In genomic region chr6:151391471-151392428, GRCh38 we compare ENCODE assay signal across 1 cellular context.
A peak's percentile ranks its signal among the peaks of the same experiment; 100 is the strongest.
TF ChIP-seq lines count a peak whose summit lies in the region.

Gene ZBTB2, minus strand, starts transcription at chr6:151391559. Its CDS starts 17,922 bp downstream, at chr6:151373637.

TF ChIP-seq in GM12878, 131 proteins besides CTCF, POLR2A, EP300 and RAD21 (continued from another document):
- TF ChIP-seq CEBPZ (IDR thresholded peaks at IDR 0.05; ENCODE audit: low read depth, low read length): no peak
- TF ChIP-seq TBL1XR1 (IDR thresholded peaks at IDR 0.05; ENCODE audit: low read depth, low read length): no peak
- no peak for TF ChIP-seq EED (IDR thresholded peaks at IDR 0.05; ENCODE audit: low read depth)
- no peak for TF ChIP-seq CHD4 (IDR thresholded peaks at IDR 0.05)
- no peak for TF ChIP-seq RUNX3 (IDR thresholded peaks at IDR 0.05; ENCODE audit: low read length)
- no peak for TF ChIP-seq NRF1 (conservative IDR thresholded peaks at IDR 0.05; ENCODE audit: low read depth, low read length)
- TF ChIP-seq RAD51 (IDR thresholded peaks at IDR 0.05): no peak
- no peak for TF ChIP-seq ZNF592 (IDR thresholded peaks at IDR 0.05)
- 0 out of 2 replicates have a peak, but pooled peaks have one; percentile 75 for TF ChIP-seq NKRF (conservative IDR thresholded peaks at IDR 0.05)
- no peak for TF ChIP-seq SMAD5 (IDR thresholded peaks at IDR 0.05; ENCODE audit: low read depth)
- TF ChIP-seq JUND (IDR thresholded peaks at IDR 0.05; ENCODE audit: low read depth, low read length): no peak
- no peak for TF ChIP-seq CBFB (IDR thresholded peaks at IDR 0.05; ENCODE audit: low read depth)
- TF ChIP-seq FOXK2 (IDR thresholded peaks at IDR 0.05): peak; percentile 70
- TF ChIP-seq REST (IDR thresholded peaks at IDR 0.05; ENCODE audit: low read depth, low read length): no peak
- no peak for TF ChIP-seq ATF2 (IDR thresholded peaks at IDR 0.05; ENCODE audit: low read length)
- no peak for TF ChIP-seq RELB (IDR thresholded peaks at IDR 0.05; ENCODE audit: low read depth)
- TF ChIP-seq TARDBP (IDR thresholded peaks at IDR 0.05; ENCODE audit: borderline replicate concordance): no peak
- TF ChIP-seq POU2F2 (IDR thresholded peaks at IDR 0.05; ENCODE audit: borderline replicate concordance, low read depth, low read length): 0 out of 3 replicates have a peak, but pooled peaks have one; percentile 9
- TF ChIP-seq BCLAF1 (IDR thresholded peaks at IDR 0.05): no peak
- TF ChIP-seq MLLT1 (IDR thresholded peaks at IDR 0.05): 0 out of 2 replicates have a peak, but pooled peaks have one; percentile 17
- no peak for TF ChIP-seq TCF12 (IDR thresholded peaks at IDR 0.05; ENCODE audit: low read depth, low read length)
- TF ChIP-seq PAX8 (IDR thresholded peaks at IDR 0.05): no peak
- no peak for TF ChIP-seq ZBTB4 (CRISPR knock-in tag; IDR thresholded peaks at IDR 0.05)
- TF ChIP-seq BHLHE40 (IDR thresholded peaks at IDR 0.05; ENCODE audit: borderline replicate concordance in 1 of 2, low read depth in 2 of 2, low read length in 1 of 2): peak in 1 of 2 experiments; percentile 42; a peak in 1 of 4 replicates
- TF ChIP-seq HDGF (IDR thresholded peaks at IDR 0.05): no peak
- peak; percentile 14; the same call in 1 of the 2 replicates for TF ChIP-seq DPF2 (IDR thresholded peaks at IDR 0.05)
- TF ChIP-seq BACH1 (IDR thresholded peaks at IDR 0.05; ENCODE audit: borderline replicate concordance): peak; percentile 8; the same call in 1 of the 2 replicates
- TF ChIP-seq SMARCA5 (IDR thresholded peaks at IDR 0.05): 0 out of 2 replicates have a peak, but pooled peaks have one; percentile 8
TF ChIP-seq in GM12878: peak in this region for 10.
